8 cellular contexts compared by ENCODE assay signal in genomic region chr7:102450242-102450641, GRCh38. TPM values are rescaled to one million over a fixed set of nuclear protein-coding genes. Genes with fewer than 3 reads are reported as not detected.
DNase-seq lines count a peak whose midpoint lies in the region; ATAC-seq and TF ChIP-seq lines count a peak whose summit lies in the region.

No MANE protein-coding gene starts in this region.

- peaks cover 28% of the 10 kb centered on the region for H3K36me3 Mint-ChIP-seq in activated T-cell treated with anti-CD3 and anti-CD28 coated beads, Interleukin-2, amount 50 U/mL, for 24 hours (ENCODE audit: low read depth)
- H3K36me3 Mint-ChIP-seq in neural progenitor cell: peaks cover 7% of the 10 kb centered on the region

- no peak overlapping the region for H3K27ac Mint-ChIP-seq in activated T-cell treated with anti-CD3 and anti-CD28 coated beads, Interleukin-2, amount 50 U/mL, for 24 hours
- no peak overlapping the region for H3K27ac Mint-ChIP-seq in neural progenitor cell

- H3K9me3 Mint-ChIP-seq in activated T-cell treated with anti-CD3 and anti-CD28 coated beads, Interleukin-2, amount 50 U/mL, for 24 hours: no peaks in the 10 kb centered on the region
- H3K9me3 Mint-ChIP-seq in neural progenitor cell: no peaks in the 10 kb centered on the region

- H3K4me1 Mint-ChIP-seq in activated T-cell treated with anti-CD3 and anti-CD28 coated beads, Interleukin-2, amount 50 U/mL, for 24 hours (ENCODE audit: low read depth): no peaks in the 10 kb centered on the region
- H3K4me1 Mint-ChIP-seq in neural progenitor cell: no peaks in the 10 kb centered on the region

- H3K9ac ChIP-seq in neural progenitor cell: no peak overlapping the region

- H3K27me3 ChIP-seq in neural progenitor cell (no peaks in the 10 kb centered on the region), gastrocnemius medialis (no peaks in the 10 kb centered on the region)

- H3K4me2 ChIP-seq in neural progenitor cell: no peak overlapping the region

- ATAC-seq in gastrocnemius medialis (no peak), HG02571 (IDR thresholded peaks at IDR 0.05; ENCODE audit: unreplicated experiment) (no peak)

- intact Hi-C loops in gastrocnemius medialis (cut with DNase I; ENCODE audit: low total_unique reads): no loop called here

- DNase-seq in ELR (ENCODE audit: low read depth) (peak; percentile 26), LNCaP clone FGC (ENCODE audit: low read depth) (no peak), neural progenitor cell (ENCODE audit: low spot score) (no peak), NK-92 (lab: John Stamatoyannopoulos, UW; ENCODE audit: unreplicated experiment) (no peak), gastrocnemius medialis (no peak), occipital lobe (lab: John Stamatoyannopoulos, UW) (no peak)
- DNase-seq in activated T-cell treated with anti-CD3 and anti-CD28 coated beads, Interleukin-2, amount 50 U/mL, for 24 hours: peak; percentile 66

- peak; percentile 29; the same call in 1 of the 2 replicates for TF ChIP-seq CTCF in LNCaP clone FGC (IDR thresholded peaks at IDR 0.05; ENCODE audit: control insufficient read depth, extremely low read depth, insufficient read depth)
- TF ChIP-seq CTCF in neural progenitor cell (IDR thresholded peaks at IDR 0.05): peak; percentile 8
- TF ChIP-seq CTCF in gastrocnemius medialis (IDR thresholded peaks at IDR 0.05 in 4 of 5, conservative IDR thresholded peaks at IDR 0.05 in 1 of 5): peak in 1 of 5 experiments; percentile 6

- peaks cover 9% of the 10 kb centered on the region for H3K4me1 ChIP-seq in neural progenitor cell
- H3K4me1 ChIP-seq in gastrocnemius medialis: no peaks in the 10 kb centered on the region

- H3K4me3 ChIP-seq in LNCaP clone FGC (ENCODE audit: low read depth, low read length): no peak overlapping the region
- H3K4me3 ChIP-seq in neural progenitor cell: no peak overlapping the region
- H3K4me3 ChIP-seq in gastrocnemius medialis: no peak overlapping the region

- H3F3A ChIP-seq in neural progenitor cell (ENCODE audit: low read depth): peaks cover 10% of the 10 kb centered on the region

- TF ChIP-seq POLR2A in gastrocnemius medialis (IDR thresholded peaks at IDR 0.05): no peak

- H3K79me2 ChIP-seq in neural progenitor cell (ENCODE audit: low read depth): no peaks in the 10 kb centered on the region

- no peaks in the 10 kb centered on the region for H4K20me1 ChIP-seq in neural progenitor cell (ENCODE audit: low read depth)

- no peaks in the 10 kb centered on the region for H3K9me3 ChIP-seq in neural progenitor cell (ENCODE audit: low read depth)
- no peaks in the 10 kb centered on the region for H3K9me3 ChIP-seq in gastrocnemius medialis

- in situ Hi-C loops in gastrocnemius medialis (cut with MboI; ENCODE audit: low sequenced_read_pairs in 4 of 4): no loop called here

- H3K27me3 Mint-ChIP-seq in activated T-cell treated with anti-CD3 and anti-CD28 coated beads, Interleukin-2, amount 50 U/mL, for 24 hours: no peaks in the 10 kb centered on the region
- H3K27me3 Mint-ChIP-seq in neural progenitor cell (ENCODE audit: insufficient read depth, low read depth): peaks cover 2% of the 10 kb centered on the region

- H3K36me3 ChIP-seq in neural progenitor cell (no peaks in the 10 kb centered on the region), gastrocnemius medialis (peaks cover 0 to 2% of the 10 kb centered on the region in 2 donors)

- H2AFZ ChIP-seq in neural progenitor cell (replicated peaks): no peak overlapping the region

- H3K27ac ChIP-seq in neural progenitor cell (no peak overlapping the region), gastrocnemius medialis (no peak overlapping the region)

- H3K4me3 Mint-ChIP-seq in activated T-cell treated with anti-CD3 and anti-CD28 coated beads, Interleukin-2, amount 50 U/mL, for 24 hours: no peak overlapping the region
- no peak overlapping the region for H3K4me3 Mint-ChIP-seq in neural progenitor cell

RNA-seq across cellular contexts. Expression of gene ALKBH4, which starts 14.4 kb away (rescaled TPM):
- total RNA-seq in neural progenitor cell (ENCODE audit: low replicate concordance): 6.5 and 50.7 TPM in 2 replicates
- total RNA-seq in gastrocnemius medialis: 10 to 100 TPM in 2 of 4 donors, 1 to 10 TPM in 2; 8.7 to 15.1 (median 10.9) TPM
- 14.3 TPM for total RNA-seq in occipital lobe

RNA-seq across cellular contexts. Expression of gene LRWD1, which starts 14.5 kb away (rescaled TPM):
- total RNA-seq in neural progenitor cell (ENCODE audit: low replicate concordance): 16.9 and 31.8 TPM in 2 replicates
- total RNA-seq in gastrocnemius medialis: 10 to 100 TPM in 3 of 4 donors, 1 to 10 TPM in 1; 7.5 to 24.5 (median 18.0) TPM
- 39.5 TPM for total RNA-seq in occipital lobe

RNA-seq across cellular contexts. Expression of gene ORAI2, which starts 16.9 kb away (rescaled TPM):
- total RNA-seq in neural progenitor cell (ENCODE audit: low replicate concordance) (15.7 and 21.9 TPM in 2 replicates), gastrocnemius medialis (1 to 10 TPM; 1.8 to 4.1 (median 2.3) TPM), occipital lobe (18.1 TPM)

RNA-seq across cellular contexts. Expression of gene POLR2J, which starts 28.5 kb away (rescaled TPM):
- total RNA-seq in neural progenitor cell (ENCODE audit: low replicate concordance) (11.4 and 26.2 TPM in 2 replicates), gastrocnemius medialis (10 to 100 TPM; 25.7 to 67.9 (median 51.6) TPM), occipital lobe (8.1 TPM)

RNA-seq across cellular contexts. Expression of gene PRKRIP1, which starts 54.1 kb away (rescaled TPM):
- total RNA-seq in neural progenitor cell (ENCODE audit: low replicate concordance) (29.1 and 44.5 TPM in 2 replicates), gastrocnemius medialis (10 to 100 TPM in 3 of 4 donors, 1 to 10 TPM in 1; 6.1 to 22.1 (median 13.4) TPM), occipital lobe (13.6 TPM)

Comparison
In these comparisons a context has a peak if more than half of its experiments do, and no peak if none do; other contexts are left out.
1. DNase-seq: peak in ELR (single experiment) and activated T-cell treated with anti-CD3 and anti-CD28 coated beads, Interleukin-2, amount 50 U/mL, for 24 hours (single experiment); none in LNCaP clone FGC (single experiment), neural progenitor cell (single experiment), NK-92 (single experiment), gastrocnemius medialis (0 of 2) and occipital lobe (single experiment).